ENCODE assay signal across 1 cellular context in the genomic region with DNA sequence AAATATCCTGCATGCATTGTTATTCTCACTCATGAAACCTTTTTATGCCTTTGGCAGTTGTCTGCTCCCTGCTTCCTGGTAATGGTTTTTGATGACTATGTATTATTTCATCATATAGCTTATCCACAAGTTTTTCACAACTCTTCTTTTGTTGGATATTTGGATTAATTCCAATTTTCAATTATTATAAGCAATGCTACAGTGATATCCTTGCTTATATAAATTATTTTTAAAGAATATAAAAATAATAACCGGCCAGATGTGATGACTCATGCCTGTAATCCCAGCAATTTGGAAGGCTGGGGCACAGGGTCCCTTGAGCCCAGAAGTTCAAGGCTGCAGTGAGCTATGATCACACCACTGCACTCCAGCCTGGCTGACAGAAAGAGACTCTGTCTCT.
A peak's percentile ranks its signal among the peaks of the same experiment; 100 is the strongest.
TF ChIP-seq lines count a peak whose summit lies in the region.

No MANE protein-coding gene starts in this region.

TF ChIP-seq in IMR-90, 13 proteins besides CTCF, POLR2A, EP300 and RAD21:
- TF ChIP-seq MAFK (IDR thresholded peaks at IDR 0.05; ENCODE audit: low read depth, low read length) (peak; percentile 74), SMC3 (IDR thresholded peaks at IDR 0.05; ENCODE audit: low read depth, low read length) (no peak)
